8 cellular contexts compared by ENCODE assay signal in genomic region chr6:30541515-30542403, GRCh38. TPM values are rescaled to one million over a fixed set of nuclear protein-coding genes. Genes with fewer than 3 reads are reported as not detected.
DNase-seq lines count a peak whose midpoint lies in the region; ATAC-seq, FAIRE-seq and TF ChIP-seq lines count a peak whose summit lies in the region.

No MANE protein-coding gene starts in this region.

- H3K9ac ChIP-seq in SU-DHL-6 (ENCODE audit: low read length), result peak overlapping the region; percentile 28

- H3K4me2 ChIP-seq in A549, result peak overlapping the region; percentile 81
- H3K4me2 ChIP-seq in SU-DHL-6 (ENCODE audit: low read depth, low read length, poor library complexity, severe bottlenecking), result peak overlapping the region; percentile 60

- peak overlapping the region; percentile 32; the same call in 2 of the 3 replicates for H3K4me3 ChIP-seq in A549
- peak overlapping the region; percentile 49 for H3K4me3 ChIP-seq in SU-DHL-6 (ENCODE audit: insufficient read depth, low read length, poor library complexity, severe bottlenecking)
- H3K4me3 ChIP-seq in pancreas, result peak overlapping the region in 2 of 4 donors; percentile 10 to 24
- peak overlapping the region; percentile 50 for H3K4me3 ChIP-seq in thymus (ENCODE audit: low read length)

- H3K4me1 Mint-ChIP-seq in activated naive CD8-positive, alpha-beta T cell treated with anti-CD3 and anti-CD28 coated beads for 36 hours, result peaks cover 36% of the 10 kb centered on the region

- peaks cover 9% of the 10 kb centered on the region for H3K36me3 Mint-ChIP-seq in activated naive CD8-positive, alpha-beta T cell treated with anti-CD3 and anti-CD28 coated beads for 36 hours

- TF ChIP-seq CTCF in A549 (IDR thresholded peaks at IDR 0.05) (peak; percentile 83), SU-DHL-6 (IDR thresholded peaks at IDR 0.05; ENCODE audit: insufficient read depth, low read length, poor library complexity, severe bottlenecking) (peak; percentile 100), pancreas (IDR thresholded peaks at IDR 0.05) (peak; percentile 91 to 97 (median 94))

- H3F3A ChIP-seq in SU-DHL-6 (ENCODE audit: insufficient read depth), result peaks cover 40% of the 10 kb centered on the region

- POLR2A ChIA-PET in A549 (lab: Yijun Ruan, JAX), result no interaction called here

- no peaks in the 10 kb centered on the region for H3K9me3 Mint-ChIP-seq in activated naive CD8-positive, alpha-beta T cell treated with anti-CD3 and anti-CD28 coated beads for 36 hours

- H3K27me3 Mint-ChIP-seq in activated naive CD8-positive, alpha-beta T cell treated with anti-CD3 and anti-CD28 coated beads for 36 hours, result no peaks in the 10 kb centered on the region

- CTCF ChIA-PET in A549 (lab: Yijun Ruan, JAX), result interaction anchor here (0.6 to 16.0 kb wide), 44 partner anchors 12 to 793 kb away, joined by 3 to 320 read pairs (median 4); partner anchors contain the start of genes ABCF1, GNL1 and PRR3

- peak; percentile 60 to 64 for TF ChIP-seq RAD21 in A549 (conservative IDR thresholded peaks at IDR 0.05 in 1 of 2, IDR thresholded peaks at IDR 0.05 in 1 of 2)

- H3K27ac Mint-ChIP-seq in activated naive CD8-positive, alpha-beta T cell treated with anti-CD3 and anti-CD28 coated beads for 36 hours, result peak overlapping the region; percentile 62

- H2AFZ ChIP-seq in SU-DHL-6 (ENCODE audit: low read depth, low read length, severe bottlenecking), result peak overlapping the region; percentile 53

- intact Hi-C loops in Right ventricle myocardium inferior (cut with DNase I) (loop anchor here (2.0 to 5.0 kb wide), 3 partner anchors 56 to 545 kb away; partner anchors contain the start of genes FLOT1 and IER3), pancreas (cut with DNase I) (loop anchor here in 1 of 3 donors (10.0 kb wide), 1 partner anchor 183 kb away; the partner anchor contains the start of gene TUBB)

- H3K9me3 ChIP-seq in A549 (no peaks in the 10 kb centered on the region), SU-DHL-6 (ENCODE audit: insufficient read depth, low read length) (no peaks in the 10 kb centered on the region), pancreas (no peaks in the 10 kb centered on the region), thymus (ENCODE audit: control insufficient read depth) (no peaks in the 10 kb centered on the region)

- no peak for TF ChIP-seq POLR2A in A549 (IDR thresholded peaks at IDR 0.05; ENCODE audit: low read length)

- H3K4me1 ChIP-seq in A549 (no peaks in the 10 kb centered on the region), pancreas (peaks cover 0 to 4% (median 3%) of the 10 kb centered on the region in 3 donors), thymus (ENCODE audit: control insufficient read depth, insufficient read depth, low read length) (peaks cover 9% of the 10 kb centered on the region)

- H3K79me2 ChIP-seq in SU-DHL-6 (ENCODE audit: insufficient read depth, low read length), result no peaks in the 10 kb centered on the region

- H3K36me3 ChIP-seq in SU-DHL-6 (ENCODE audit: low read length), result no peaks in the 10 kb centered on the region
- peaks cover 0 to 7% (median 0%) of the 10 kb centered on the region in 3 donors for H3K36me3 ChIP-seq in pancreas
- H3K36me3 ChIP-seq in thymus (ENCODE audit: control insufficient read depth, insufficient read depth), result peaks cover 15% of the 10 kb centered on the region

- H3K4me3 Mint-ChIP-seq in activated naive CD8-positive, alpha-beta T cell treated with anti-CD3 and anti-CD28 coated beads for 36 hours, result peak overlapping the region; percentile 71

- FAIRE-seq in A549 (lab: Jason Lieb, UNC) (no peak), pancreas (lab: Jason Lieb, UNC) (peak; percentile 88)

- peak; percentile 68 to 74; a peak in 5 of 6 replicates for ATAC-seq in A549
- peak; percentile 66 for ATAC-seq in GM18870 (IDR thresholded peaks at IDR 0.05; ENCODE audit: unreplicated experiment)
- peak; percentile 72 for ATAC-seq in Right ventricle myocardium inferior
- peak; percentile 66 to 95 (median 88) for ATAC-seq in pancreas

- H3K27me3 ChIP-seq in SU-DHL-6 (ENCODE audit: low read length), result no peaks in the 10 kb centered on the region
- no peaks in the 10 kb centered on the region for H3K27me3 ChIP-seq in pancreas
- no peaks in the 10 kb centered on the region for H3K27me3 ChIP-seq in thymus (ENCODE audit: control insufficient read depth, insufficient read depth)

- no peak for TF ChIP-seq EP300 in A549 (IDR thresholded peaks at IDR 0.05)

- peak; percentile 52 to 86 for DNase-seq in A549 (ENCODE audit: low read depth in 1 of 2, low spot score in 1 of 2)
- peak; percentile 36 for DNase-seq in NCI-H128 (lab: John Stamatoyannopoulos, UW; ENCODE audit: unreplicated experiment)
- peak; percentile 74 for DNase-seq in activated naive CD8-positive, alpha-beta T cell treated with anti-CD3 and anti-CD28 coated beads for 36 hours
- DNase-seq in Right ventricle myocardium inferior (ENCODE audit: missing footprints), result peak; percentile 88
- peak; percentile 54 to 85 (median 76) for DNase-seq in pancreas

- H3K27ac ChIP-seq in A549 (no peak overlapping the region), SU-DHL-6 (ENCODE audit: low read depth, low read length) (peak overlapping the region; percentile 53), pancreas (no peak overlapping the region), thymus (ENCODE audit: low read depth) (no peak overlapping the region)

- 33% methylated on average over 22 of the region's 23 CpGs for WGBS in A549 (ENCODE audit: missing lambda C conversion rate)
- 15% methylated on average over 23 of the region's 23 CpGs for WGBS in pancreas, 2 donors
- 7% methylated on average over 23 of the region's 23 CpGs for WGBS in thymus

- H4K20me1 ChIP-seq in SU-DHL-6 (ENCODE audit: low read depth, low read length), result no peaks in the 10 kb centered on the region

- no peaks in the 10 kb centered on the region for H3K9me2 ChIP-seq in SU-DHL-6 (replicated peaks; ENCODE audit: insufficient read depth, low read length)

TF ChIP-seq in A549, 52 proteins besides CTCF, POLR2A, EP300 and RAD21:
- TF ChIP-seq NR3C1 (IDR thresholded peaks at IDR 0.05) (no peak), SMC3 (IDR thresholded peaks at IDR 0.05) (peak; percentile 52), FOXS1 (CRISPR knock-in tag; IDR thresholded peaks at IDR 0.05) (no peak), RARB (CRISPR knock-in tag; IDR thresholded peaks at IDR 0.05) (no peak)

RNA-seq across cellular contexts. Expression of gene GNL1, which starts 14.5 kb away (rescaled TPM):
- polyA plus RNA-seq in A549 (2011; rRNA removed) (18.5 and 25.6 TPM in 2 replicates), A549 (2017; fragmentation: RNase III; extraction: RNeasy Plus Mini Kit Qiagen cat#74134 plus additional on column Dnase treatment) (19.9 to 28.7 TPM (median 27.2 TPM) in 3 replicates), pancreas (10 to 100 TPM; 47.8 to 86.6 TPM), thymus (78.8 TPM)
- 12.8 and 19.5 TPM in 2 replicates for polyA plus RNA-seq in A549 (2012; cell fraction: cytosol; rRNA removed)
- 21.8 and 32.3 TPM in 2 replicates for polyA plus RNA-seq in A549 (2012; cell fraction: nucleus; rRNA removed)
- polyA minus RNA-seq in A549 (2011; rRNA and poly(A)+ RNA removed), result 21.3 and 28.2 TPM in 2 replicates
- 100 to 1,000 TPM; 123 to 126 TPM for total RNA-seq in activated naive CD8-positive, alpha-beta T cell treated with anti-CD3 and anti-CD28 coated beads for 36 hours
- total RNA-seq in Right ventricle myocardium inferior (18.3 TPM), pancreas (10 to 100 TPM; 32.3 to 51.0 (median 38.1) TPM)

RNA-seq across cellular contexts. Expression of gene PRR3, which starts 15.3 kb away (rescaled TPM):
- polyA plus RNA-seq in A549 (2011; rRNA removed) (24.1 and 29.5 TPM in 2 replicates), A549 (2017; fragmentation: RNase III; extraction: RNeasy Plus Mini Kit Qiagen cat#74134 plus additional on column Dnase treatment) (12.8 to 13.8 TPM (median 12.8 TPM) in 3 replicates), pancreas (1 to 10 TPM; 6.5 to 8.7 TPM), thymus (16.7 TPM)
- polyA plus RNA-seq in A549 (2012; cell fraction: cytosol; rRNA removed), result 13.8 and 15.6 TPM in 2 replicates
- polyA plus RNA-seq in A549 (2012; cell fraction: nucleus; rRNA removed), result 9.9 and 14.0 TPM in 2 replicates
- polyA minus RNA-seq in A549 (2011; rRNA and poly(A)+ RNA removed), result 42.0 and 47.1 TPM in 2 replicates
- 10 to 100 TPM; 32.7 to 34.4 TPM for total RNA-seq in activated naive CD8-positive, alpha-beta T cell treated with anti-CD3 and anti-CD28 coated beads for 36 hours
- total RNA-seq in Right ventricle myocardium inferior (2.8 TPM), pancreas (1 to 10 TPM; 2.2 to 4.7 (median 3.1) TPM)

RNA-seq across cellular contexts. Expression of gene ABCF1, which starts 29.5 kb away (rescaled TPM):
- 30.2 and 31.0 TPM in 2 replicates for polyA plus RNA-seq in A549 (2011; rRNA removed)
- polyA plus RNA-seq in A549 (2012; cell fraction: cytosol; rRNA removed), result 34.1 and 35.6 TPM in 2 replicates
- 54.0 and 59.5 TPM in 2 replicates for polyA plus RNA-seq in A549 (2012; cell fraction: nucleus; rRNA removed)
- polyA plus RNA-seq in A549 (2017; fragmentation: RNase III; extraction: RNeasy Plus Mini Kit Qiagen cat#74134 plus additional on column Dnase treatment), result 71.3 to 73.3 TPM (median 72.0 TPM) in 3 replicates
- polyA minus RNA-seq in A549 (2011; rRNA and poly(A)+ RNA removed), result 62.5 and 64.1 TPM in 2 replicates
- total RNA-seq in activated naive CD8-positive, alpha-beta T cell treated with anti-CD3 and anti-CD28 coated beads for 36 hours, result 100 to 1,000 TPM; 122 TPM
- 39.5 TPM for total RNA-seq in Right ventricle myocardium inferior
- total RNA-seq in pancreas, result 10 to 100 TPM; 17.4 to 30.7 (median 24.9) TPM
- polyA plus RNA-seq in pancreas, result 10 to 100 TPM; 21.6 to 24.9 TPM
- 23.5 TPM for polyA plus RNA-seq in thymus

RNA-seq across cellular contexts. Expression of gene HLA-E, which starts 52.5 kb away (rescaled TPM):
- 38.3 and 40.0 TPM in 2 replicates for polyA plus RNA-seq in A549 (2011; rRNA removed)
- polyA plus RNA-seq in A549 (2012; cell fraction: cytosol; rRNA removed), result 26.0 and 28.5 TPM in 2 replicates
- polyA plus RNA-seq in A549 (2012; cell fraction: nucleus; rRNA removed), result 37.9 and 38.5 TPM in 2 replicates
- polyA plus RNA-seq in A549 (2017; fragmentation: RNase III; extraction: RNeasy Plus Mini Kit Qiagen cat#74134 plus additional on column Dnase treatment), result 33.6 to 41.7 TPM (median 40.3 TPM) in 3 replicates
- 23.6 and 24.0 TPM in 2 replicates for polyA minus RNA-seq in A549 (2011; rRNA and poly(A)+ RNA removed)
- 100 to 1,000 TPM; 481 to 482 TPM for total RNA-seq in activated naive CD8-positive, alpha-beta T cell treated with anti-CD3 and anti-CD28 coated beads for 36 hours
- 152 TPM for total RNA-seq in Right ventricle myocardium inferior
- total RNA-seq in pancreas, result 100 to 1,000 TPM in 2 of 6 donors, 10 to 100 TPM in 4; 65.7 to 158 (median 81.1) TPM
- polyA plus RNA-seq in pancreas, result 100 to 1,000 TPM in 1 of 2 donors, 10 to 100 TPM in 1; 85.3 to 131 TPM
- 531 TPM for polyA plus RNA-seq in thymus

Comparison
In these comparisons a context has a peak if more than half of its experiments do, and no peak if none do; other contexts are left out.
1. DNase-seq: peak in every context shown above with its lines; median percentile 88 in Right ventricle myocardium inferior; 76 in pancreas; 74 in activated naive CD8-positive, alpha-beta T cell treated with anti-CD3 and anti-CD28 coated beads for 36 hours; 69 in A549; 36 in NCI-H128.